ENCODE assay signal across 15 cellular contexts in the genomic region with DNA sequence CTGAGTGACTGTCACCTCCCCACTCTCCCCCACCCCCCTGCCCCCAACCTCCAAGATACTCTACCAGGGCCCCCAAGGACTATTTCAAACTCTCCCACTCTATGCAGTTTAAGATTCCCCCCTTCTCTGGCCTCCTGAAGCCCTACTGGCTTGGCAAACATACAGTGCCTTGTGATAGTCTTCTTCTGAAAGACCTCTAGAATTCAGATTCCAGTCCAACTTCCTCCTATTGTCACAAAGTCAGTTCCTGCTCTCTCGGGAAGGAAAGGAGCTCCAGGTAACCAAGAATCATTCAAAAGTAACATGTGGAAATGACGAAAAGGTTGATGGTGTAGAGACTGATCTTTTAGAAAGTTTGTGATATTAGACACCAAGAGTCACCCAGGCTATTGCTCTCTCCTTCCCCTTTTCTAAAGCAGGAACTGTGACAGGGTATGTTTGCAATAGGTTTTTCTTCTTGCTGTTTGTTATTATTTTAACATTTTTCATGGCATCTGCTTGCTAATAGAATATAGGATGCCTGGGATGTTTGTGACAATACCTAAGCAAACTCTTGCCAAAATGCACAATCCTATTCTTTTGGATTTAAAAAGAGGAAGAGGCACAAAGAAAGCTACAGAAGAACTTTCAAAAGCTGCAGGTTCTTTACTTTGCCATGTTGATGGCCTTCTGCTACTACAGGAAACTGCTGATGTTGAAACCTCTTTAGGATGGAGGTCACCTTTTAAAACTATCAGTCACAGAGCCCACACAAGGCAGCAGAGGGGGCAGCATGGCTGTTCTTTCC.
DNase-seq lines count a peak whose midpoint lies in the region; ATAC-seq and TF ChIP-seq lines count a peak whose summit lies in the region.
"Had no signal": no experiment of that assay in that cellular context is flagged by ENCODE, and none has a peak within 500 bp of the region (broad histone marks: within the 10 kb centered on the region; RNA-seq: fewer than 3 reads in every experiment).

No MANE protein-coding gene starts in this region.

- CTCF ChIA-PET in OCI-LY7 (lab: Charles Lee; ENCODE audit: unreplicated experiment), result no interaction called here

- H3K27ac Mint-ChIP-seq in activated CD4-positive, alpha-beta T cell treated with anti-CD3 and anti-CD28 coated beads, Interleukin-2, amount 10 ng/mL, durations not matched to agents 24 days and 14 days, result peak overlapping the region; percentile 6
- no peak overlapping the region for H3K27ac Mint-ChIP-seq in stimulated activated effector memory CD8-positive, alpha-beta T cell treated with anti-CD3 and anti-CD28 coated beads, Interleukin-12 subunit alpha, Interleukin-12 subunit beta, amount 100 ng/mL, for 72 hours

- 65% methylated on average over 2 of the region's 2 CpGs for WGBS in esophagus muscularis mucosa

- H3K27me3 ChIP-seq in esophagus muscularis mucosa (peaks cover 0 to 29% (median 13%) of the 10 kb centered on the region in 4 donors), colonic mucosa (no peaks in the 10 kb centered on the region)
- H3K27me3 ChIP-seq: thyroid gland had no signal

- no peak for TF ChIP-seq POLR2A in esophagus muscularis mucosa (IDR thresholded peaks at IDR 0.05; ENCODE audit: low read depth)

- H3K27ac ChIP-seq in OCI-LY7 (ENCODE audit: low read depth, low read length, poor library complexity, severe bottlenecking) (no peak overlapping the region), esophagus muscularis mucosa (replicated peaks in 1 of 4) (peak overlapping the region; percentile 43 to 81 (median 70)), colonic mucosa (no peak overlapping the region)
- H3K27ac ChIP-seq: right lobe of liver had no signal

- H3K4me3 Mint-ChIP-seq in activated CD4-positive, alpha-beta T cell treated with anti-CD3 and anti-CD28 coated beads, Interleukin-2, amount 10 ng/mL, durations not matched to agents 24 days and 14 days, result peak overlapping the region; percentile 22
- peak overlapping the region; percentile 55 for H3K4me3 Mint-ChIP-seq in stimulated activated effector memory CD8-positive, alpha-beta T cell treated with anti-CD3 and anti-CD28 coated beads, Interleukin-12 subunit alpha, Interleukin-12 subunit beta, amount 100 ng/mL, for 72 hours

- no peaks in the 10 kb centered on the region for H3K9me3 Mint-ChIP-seq in activated CD4-positive, alpha-beta T cell treated with anti-CD3 and anti-CD28 coated beads, Interleukin-2, amount 10 ng/mL, durations not matched to agents 24 days and 14 days
- H3K9me3 Mint-ChIP-seq in stimulated activated effector memory CD8-positive, alpha-beta T cell treated with anti-CD3 and anti-CD28 coated beads, Interleukin-12 subunit alpha, Interleukin-12 subunit beta, amount 100 ng/mL, for 72 hours, result no peaks in the 10 kb centered on the region

- BruUV-seq in OCI-LY7 (replicated peaks; lab: Mats Ljungman, UMichigan), result no TSS peak

- peak overlapping the region; percentile 81 for H2AFZ ChIP-seq in OCI-LY7 (ENCODE audit: low read length)

- no peak overlapping the region for H3K4me3 ChIP-seq in OCI-LY7 (ENCODE audit: low read depth, low read length, poor library complexity, severe bottlenecking)
- H3K4me3 ChIP-seq in esophagus muscularis mucosa, result no peak overlapping the region
- no peak overlapping the region for H3K4me3 ChIP-seq in colonic mucosa
- H3K4me3 ChIP-seq: right lobe of liver, thyroid gland had no signal

- TF ChIP-seq CTCF in OCI-LY7 (conservative IDR thresholded peaks at IDR 0.05; ENCODE audit: low read length), result no peak
- TF ChIP-seq CTCF in esophagus muscularis mucosa (IDR thresholded peaks at IDR 0.05), result no peak
- TF ChIP-seq CTCF in colonic mucosa (IDR thresholded peaks at IDR 0.05), result no peak

- H3K79me2 ChIP-seq in OCI-LY7 (ENCODE audit: insufficient read depth, low read depth, low read length), result no peaks in the 10 kb centered on the region

- ATAC-seq in stimulated activated effector memory CD8-positive, alpha-beta T cell treated with anti-CD3 and anti-CD28 coated beads, Interleukin-12 subunit alpha, Interleukin-12 subunit beta, amount 100 ng/mL, for 72 hours, result no peak

- TF ChIP-seq EP300 in esophagus muscularis mucosa (IDR thresholded peaks at IDR 0.05), result no peak

- no peaks in the 10 kb centered on the region for H3K9me2 ChIP-seq in OCI-LY7 (ENCODE audit: insufficient read depth, low read length)

- peaks cover 19% of the 10 kb centered on the region for H3K4me1 ChIP-seq in OCI-LY7 (ENCODE audit: insufficient read depth, low read length, poor library complexity, severe bottlenecking)
- H3K4me1 ChIP-seq in esophagus muscularis mucosa, result peaks cover 19 to 33% (median 27%) of the 10 kb centered on the region in 4 donors
- no peaks in the 10 kb centered on the region for H3K4me1 ChIP-seq in colonic mucosa
- H3K4me1 ChIP-seq: right lobe of liver had no signal

- H3K9me3 ChIP-seq in OCI-LY7 (ENCODE audit: low read length), result no peaks in the 10 kb centered on the region
- no peaks in the 10 kb centered on the region for H3K9me3 ChIP-seq in esophagus muscularis mucosa
- H3K9me3 ChIP-seq in colonic mucosa, result no peaks in the 10 kb centered on the region
- H3K9me3 ChIP-seq: right lobe of liver, thyroid gland had no signal

- peak; percentile 48 for DNase-seq in activated CD4-positive, alpha-beta T cell treated with anti-CD3 and anti-CD28 coated beads, Interleukin-2, amount 10 ng/mL, durations not matched to agents 24 days and 14 days
- no peak for DNase-seq in activated CD4-positive, alpha-beta T cell treated with anti-CD3 and anti-CD28 coated beads for 1 hour
- peak; percentile 23 for DNase-seq in OCI-LY7 (ENCODE audit: low spot score)
- DNase-seq in esophagus muscularis mucosa (ENCODE audit: extremely low spot score), result no peak
- DNase-seq in stimulated activated effector memory CD8-positive, alpha-beta T cell treated with anti-CD3 and anti-CD28 coated beads, Interleukin-12 subunit alpha, Interleukin-12 subunit beta, amount 100 ng/mL, for 72 hours (ENCODE audit: low spot score in 2 of 2), result peak in 1 of 2 donors; percentile 30
- no peak for DNase-seq in NCI-H2081 treated with DMSO at 0.1 percent for 48 hours (lab: John Stamatoyannopoulos, UW)
- no peak for DNase-seq in colonic mucosa
- DNase-seq in HPDE6-E6E7 (ENCODE audit: extremely low spot score), result no peak
- DNase-seq: anterior cingulate cortex; DMS53; IMR-90; NCI-H2081; NK-92 treated with Interleukin-12 subunit alpha and Interleukin-12 subunit beta, amount 100 ng/mL, for 24 hours; right lobe of liver; thyroid gland had no signal

- POLR2A ChIA-PET in OCI-LY7 (lab: Charles Lee), result interaction anchor here (1.1 kb wide), 1 partner anchor 39 kb away, joined by 4 read pairs; no protein-coding TSS in a partner anchor

- peaks cover 27% of the 10 kb centered on the region for H3K4me1 Mint-ChIP-seq in activated CD4-positive, alpha-beta T cell treated with anti-CD3 and anti-CD28 coated beads, Interleukin-2, amount 10 ng/mL, durations not matched to agents 24 days and 14 days
- H3K4me1 Mint-ChIP-seq in stimulated activated effector memory CD8-positive, alpha-beta T cell treated with anti-CD3 and anti-CD28 coated beads, Interleukin-12 subunit alpha, Interleukin-12 subunit beta, amount 100 ng/mL, for 72 hours, result peaks cover 33% of the 10 kb centered on the region

- peaks cover 2% of the 10 kb centered on the region for H3K36me3 Mint-ChIP-seq in activated CD4-positive, alpha-beta T cell treated with anti-CD3 and anti-CD28 coated beads, Interleukin-2, amount 10 ng/mL, durations not matched to agents 24 days and 14 days (ENCODE audit: low read depth)
- no peaks in the 10 kb centered on the region for H3K36me3 Mint-ChIP-seq in stimulated activated effector memory CD8-positive, alpha-beta T cell treated with anti-CD3 and anti-CD28 coated beads, Interleukin-12 subunit alpha, Interleukin-12 subunit beta, amount 100 ng/mL, for 72 hours

- intact Hi-C loops in activated CD4-positive, alpha-beta T cell treated with anti-CD3 and anti-CD28 coated beads, Interleukin-2, amount 10 ng/mL, durations not matched to agents 24 days and 14 days (cut with micrococcal nuclease), result loop anchor here (2.0 to 5.0 kb wide), 2 partner anchors 52 to 92 kb away; a partner anchor contains a TSS
- intact Hi-C loops in OCI-LY7 (cut with micrococcal nuclease; ENCODE audit: unreplicated experiment), result no loop called here
- intact Hi-C loops in esophagus muscularis mucosa (cut with DNase I), result loop anchor here (5.0 kb wide), 1 partner anchor 92 kb away; a partner anchor contains a TSS
- intact Hi-C loops in colonic mucosa (cut with DNase I), result no loop called here

- H3K36me3 ChIP-seq in OCI-LY7 (ENCODE audit: insufficient read depth, low read length) (no peaks in the 10 kb centered on the region), esophagus muscularis mucosa (no peaks in the 10 kb centered on the region), colonic mucosa (no peaks in the 10 kb centered on the region)
- H3K36me3 ChIP-seq: right lobe of liver, thyroid gland had no signal

- no peaks in the 10 kb centered on the region for H4K20me1 ChIP-seq in OCI-LY7 (ENCODE audit: insufficient read depth, low read length)

- H3K4me2 ChIP-seq in OCI-LY7 (ENCODE audit: low read length), result peak overlapping the region; percentile 17; the same call in 1 of the 2 replicates

- H3K27me3 Mint-ChIP-seq in activated CD4-positive, alpha-beta T cell treated with anti-CD3 and anti-CD28 coated beads, Interleukin-2, amount 10 ng/mL, durations not matched to agents 24 days and 14 days, result peaks cover 5% of the 10 kb centered on the region

- H3K9ac ChIP-seq in colonic mucosa (ENCODE audit: low read depth in 2 of 2, low read length in 2 of 2), result no peak overlapping the region

Comparison
In these comparisons a context has a peak if more than half of its experiments do, and no peak if none do; other contexts are left out.
1. DNase-seq: peak in activated CD4-positive, alpha-beta T cell treated with anti-CD3 and anti-CD28 coated beads, Interleukin-2, amount 10 ng/mL, durations not matched to agents 24 days and 14 days (single experiment) and OCI-LY7 (single experiment); none in activated CD4-positive, alpha-beta T cell treated with anti-CD3 and anti-CD28 coated beads for 1 hour (single experiment), esophagus muscularis mucosa (single experiment), NCI-H2081 treated with DMSO at 0.1 percent for 48 hours (single experiment), colonic mucosa (single experiment) and HPDE6-E6E7 (single experiment).
2. H3K27ac ChIP-seq: peak in esophagus muscularis mucosa (4 of 4); none in OCI-LY7 (single experiment) and colonic mucosa (single experiment).
3. intact Hi-C loops: an anchor here in activated CD4-positive, alpha-beta T cell treated with anti-CD3 and anti-CD28 coated beads, Interleukin-2, amount 10 ng/mL, durations not matched to agents 24 days and 14 days (2.0 to 5.0 kb wide) and esophagus muscularis mucosa (5.0 kb wide); none called in OCI-LY7 and colonic mucosa.